Comparison of ENCODE assay signal across 10 cellular contexts in genomic region chr12:92432724-92433281, GRCh38.
DNase-seq lines count a peak whose midpoint lies in the region; ATAC-seq and TF ChIP-seq lines count a peak whose summit lies in the region.
"Had no signal": no experiment of that assay in that cellular context is flagged by ENCODE, and none has a peak within 500 bp of the region (broad histone marks: within the 10 kb centered on the region; RNA-seq: fewer than 3 reads in every experiment).

No MANE protein-coding gene starts in this region.

- H4K20me1 ChIP-seq in GM23338 (replicated peaks; ENCODE audit: insufficient read depth): no peaks in the 10 kb centered on the region

- H3K9me3 ChIP-seq in MG63 (no peaks in the 10 kb centered on the region; the same call in 1 of the 2 replicates), stomach (no peaks in the 10 kb centered on the region)

- H3K27me3 ChIP-seq in GM23338 (ENCODE audit: insufficient read depth): no peaks in the 10 kb centered on the region
- H3K27me3 ChIP-seq in MG63: no peaks in the 10 kb centered on the region
- H3K27me3 ChIP-seq in stomach: no peaks in the 10 kb centered on the region

- H3K4me1 Mint-ChIP-seq in activated naive CD4-positive, alpha-beta T cell treated with anti-CD3 and anti-CD28 coated beads for 36 hours (ENCODE audit: low read depth): peaks cover 47% of the 10 kb centered on the region
- H3K4me1 Mint-ChIP-seq in activated naive CD4-positive, alpha-beta T cell treated with anti-CD3 and anti-CD28 coated beads, Interleukin-2, amount 10 ng/mL, durations not matched to agents 7 days and 5 days: peaks cover 24% of the 10 kb centered on the region
- H3K4me1 Mint-ChIP-seq in GM23338: no peaks in the 10 kb centered on the region
- H3K4me1 Mint-ChIP-seq in stimulated activated naive CD8-positive, alpha-beta T cell treated with anti-CD3 and anti-CD28 coated beads, Interleukin-15, amount 100 ng/mL, for 72 hours: peaks cover 51% of the 10 kb centered on the region
- H3K4me1 Mint-ChIP-seq: nephron progenitor cell had no signal

- H3K4me3 ChIP-seq in GM23338 (no peak overlapping the region), MG63 (no peak overlapping the region), stomach (no peak overlapping the region)

- no peak for ATAC-seq in GM23338
- peak; percentile 75 for ATAC-seq in HG03460 (IDR thresholded peaks at IDR 0.05; ENCODE audit: unreplicated experiment)
- ATAC-seq in stimulated activated naive CD8-positive, alpha-beta T cell treated with anti-CD3 and anti-CD28 coated beads, Interleukin-15, amount 100 ng/mL, for 72 hours: no peak

- H3K36me3 ChIP-seq in GM23338 (ENCODE audit: insufficient read depth) (no peaks in the 10 kb centered on the region), MG63 (no peaks in the 10 kb centered on the region), stomach (no peaks in the 10 kb centered on the region)

- no peak for TF ChIP-seq EP300 in stomach (IDR thresholded peaks at IDR 0.05)

- TF ChIP-seq CTCF in GM23338 (conservative IDR thresholded peaks at IDR 0.05; ENCODE audit: low read depth in 2 of 2): no peak
- TF ChIP-seq CTCF in stomach (IDR thresholded peaks at IDR 0.05): no peak

- no peak overlapping the region for H2AFZ ChIP-seq in GM23338

- H3K9me2 ChIP-seq in GM23338 (ENCODE audit: insufficient read depth): peaks cover 15% of the 10 kb centered on the region; the same call in 1 of the 2 replicates

- H3K4me2 ChIP-seq in GM23338: no peak overlapping the region

- no peaks in the 10 kb centered on the region for H3F3A ChIP-seq in GM23338 (replicated peaks; ENCODE audit: low read depth)

- CTCF ChIA-PET in activated naive CD4-positive, alpha-beta T cell treated with anti-CD3 and anti-CD28 coated beads for 36 hours (lab: Charles Lee): interaction anchor here (0.9 to 2.3 kb wide), 2 partner anchors 16 to 24 kb away, joined by 3 to 9 read pairs; no protein-coding TSS in a partner anchor
- CTCF ChIA-PET in activated naive CD4-positive, alpha-beta T cell treated with anti-CD3 and anti-CD28 coated beads, Interleukin-2, amount 10 ng/mL, durations not matched to agents 7 days and 5 days (lab: Charles Lee): interaction anchor here (0.8 kb wide), 1 partner anchor 134 kb away, joined by 3 read pairs; no protein-coding TSS in a partner anchor

- peaks cover 2% of the 10 kb centered on the region for H3K9me3 Mint-ChIP-seq in activated naive CD4-positive, alpha-beta T cell treated with anti-CD3 and anti-CD28 coated beads for 36 hours
- peaks cover 16% of the 10 kb centered on the region for H3K9me3 Mint-ChIP-seq in activated naive CD4-positive, alpha-beta T cell treated with anti-CD3 and anti-CD28 coated beads, Interleukin-2, amount 10 ng/mL, durations not matched to agents 7 days and 5 days
- no peaks in the 10 kb centered on the region; the same call in 2 of the 3 replicates for H3K9me3 Mint-ChIP-seq in GM23338
- H3K9me3 Mint-ChIP-seq in stimulated activated naive CD8-positive, alpha-beta T cell treated with anti-CD3 and anti-CD28 coated beads, Interleukin-15, amount 100 ng/mL, for 72 hours: peaks cover 15 to 21% of the 10 kb centered on the region in 2 donors
- H3K9me3 Mint-ChIP-seq: nephron progenitor cell had no signal

- no peaks in the 10 kb centered on the region for H3K79me2 ChIP-seq in GM23338 (replicated peaks; ENCODE audit: insufficient read depth)

- no peaks in the 10 kb centered on the region for H3K27me3 Mint-ChIP-seq in activated naive CD4-positive, alpha-beta T cell treated with anti-CD3 and anti-CD28 coated beads for 36 hours (ENCODE audit: low read depth)
- H3K27me3 Mint-ChIP-seq in activated naive CD4-positive, alpha-beta T cell treated with anti-CD3 and anti-CD28 coated beads, Interleukin-2, amount 10 ng/mL, durations not matched to agents 7 days and 5 days: no peaks in the 10 kb centered on the region
- no peaks in the 10 kb centered on the region for H3K27me3 Mint-ChIP-seq in GM23338 (ENCODE audit: insufficient read depth, low read depth, poor library complexity)
- no peaks in the 10 kb centered on the region for H3K27me3 Mint-ChIP-seq in stimulated activated naive CD8-positive, alpha-beta T cell treated with anti-CD3 and anti-CD28 coated beads, Interleukin-15, amount 100 ng/mL, for 72 hours

- intact Hi-C loops in activated naive CD4-positive, alpha-beta T cell treated with anti-CD3 and anti-CD28 coated beads for 36 hours (cut with micrococcal nuclease): loop anchor here (2.0 kb wide), 1 partner anchor 38 kb away; no protein-coding TSS in a partner anchor
- intact Hi-C loops in stomach (cut with DNase I; ENCODE audit: low total_unique reads): no loop called here

- H3K27ac Mint-ChIP-seq in activated naive CD4-positive, alpha-beta T cell treated with anti-CD3 and anti-CD28 coated beads for 36 hours: peak overlapping the region; percentile 76
- H3K27ac Mint-ChIP-seq in activated naive CD4-positive, alpha-beta T cell treated with anti-CD3 and anti-CD28 coated beads, Interleukin-2, amount 10 ng/mL, durations not matched to agents 7 days and 5 days: no peak overlapping the region
- H3K27ac Mint-ChIP-seq in GM23338: peak overlapping the region; percentile 1; the same call in 1 of the 2 replicates
- H3K27ac Mint-ChIP-seq in stimulated activated naive CD8-positive, alpha-beta T cell treated with anti-CD3 and anti-CD28 coated beads, Interleukin-15, amount 100 ng/mL, for 72 hours: peak overlapping the region in 1 of 2 donors; percentile 88
- H3K27ac Mint-ChIP-seq: nephron progenitor cell had no signal

- 71 to 84% (median 74%) methylated on average over 4 of the region's 4 CpGs for WGBS in stomach, 5 donors

- DNase-seq in activated naive CD4-positive, alpha-beta T cell treated with anti-CD3 and anti-CD28 coated beads for 36 hours: no peak
- no peak for DNase-seq in activated naive CD4-positive, alpha-beta T cell treated with anti-CD3 and anti-CD28 coated beads, Interleukin-2, amount 10 ng/mL, durations not matched to agents 7 days and 5 days
- DNase-seq in GM23338 (ENCODE audit: low spot score) (no peak), NCI-H1436 (lab: John Stamatoyannopoulos, UW) (no peak), MG63 (no peak), stomach (no peak)
- DNase-seq in stimulated activated naive CD8-positive, alpha-beta T cell treated with anti-CD3 and anti-CD28 coated beads, Interleukin-15, amount 100 ng/mL, for 72 hours: no peak
- DNase-seq: NCI-H524 treated with DMSO at 0.1 percent for 48 hours, nephron progenitor cell had no signal

- peaks cover 3% of the 10 kb centered on the region for H3K36me3 Mint-ChIP-seq in activated naive CD4-positive, alpha-beta T cell treated with anti-CD3 and anti-CD28 coated beads for 36 hours (ENCODE audit: low read depth)
- H3K36me3 Mint-ChIP-seq in activated naive CD4-positive, alpha-beta T cell treated with anti-CD3 and anti-CD28 coated beads, Interleukin-2, amount 10 ng/mL, durations not matched to agents 7 days and 5 days: peaks cover 8% of the 10 kb centered on the region
- no peaks in the 10 kb centered on the region for H3K36me3 Mint-ChIP-seq in GM23338 (ENCODE audit: low read depth)

- no peak overlapping the region for H3K4me3 Mint-ChIP-seq in activated naive CD4-positive, alpha-beta T cell treated with anti-CD3 and anti-CD28 coated beads for 36 hours
- no peak overlapping the region for H3K4me3 Mint-ChIP-seq in activated naive CD4-positive, alpha-beta T cell treated with anti-CD3 and anti-CD28 coated beads, Interleukin-2, amount 10 ng/mL, durations not matched to agents 7 days and 5 days
- H3K4me3 Mint-ChIP-seq in GM23338: no peak overlapping the region
- H3K4me3 Mint-ChIP-seq in stimulated activated naive CD8-positive, alpha-beta T cell treated with anti-CD3 and anti-CD28 coated beads, Interleukin-15, amount 100 ng/mL, for 72 hours: peak overlapping the region; percentile 54 to 60
- H3K4me3 Mint-ChIP-seq: nephron progenitor cell had no signal

- no peaks in the 10 kb centered on the region for H3K4me1 ChIP-seq in GM23338 (ENCODE audit: insufficient read depth)
- H3K4me1 ChIP-seq in stomach: no peaks in the 10 kb centered on the region

- no peak for TF ChIP-seq POLR2A in stomach (IDR thresholded peaks at IDR 0.05)

- H3K27ac ChIP-seq in GM23338 (ENCODE audit: low read depth) (no peak overlapping the region), stomach (no peak overlapping the region)

TF ChIP-seq in GM23338, 12 proteins besides CTCF, POLR2A, EP300 and RAD21:
- no peak for TF ChIP-seq STAT1 (IDR thresholded peaks at IDR 0.05; ENCODE audit: unreplicated experiment)
- TF ChIP-seq CREB1 (CRISPR knock-in tag; IDR thresholded peaks at IDR 0.05; ENCODE audit: low read depth): no peak
- TF ChIP-seq EZH2 (IDR thresholded peaks at IDR 0.05; ENCODE audit: low read depth, unreplicated experiment): no peak
- TF ChIP-seq POLR2AphosphoS5 (IDR thresholded peaks at IDR 0.05; ENCODE audit: low read depth): no peak
TF ChIP-seq in GM23338: peak in this region for 0.

Comparison
In these comparisons a context has a peak if more than half of its experiments do, and no peak if none do; other contexts are left out.
1. H3K4me3 Mint-ChIP-seq: peak in stimulated activated naive CD8-positive, alpha-beta T cell treated with anti-CD3 and anti-CD28 coated beads, Interleukin-15, amount 100 ng/mL, for 72 hours (2 of 2); none in activated naive CD4-positive, alpha-beta T cell treated with anti-CD3 and anti-CD28 coated beads for 36 hours (single experiment), activated naive CD4-positive, alpha-beta T cell treated with anti-CD3 and anti-CD28 coated beads, Interleukin-2, amount 10 ng/mL, durations not matched to agents 7 days and 5 days (single experiment) and GM23338 (single experiment).